In the genomic region with DNA sequence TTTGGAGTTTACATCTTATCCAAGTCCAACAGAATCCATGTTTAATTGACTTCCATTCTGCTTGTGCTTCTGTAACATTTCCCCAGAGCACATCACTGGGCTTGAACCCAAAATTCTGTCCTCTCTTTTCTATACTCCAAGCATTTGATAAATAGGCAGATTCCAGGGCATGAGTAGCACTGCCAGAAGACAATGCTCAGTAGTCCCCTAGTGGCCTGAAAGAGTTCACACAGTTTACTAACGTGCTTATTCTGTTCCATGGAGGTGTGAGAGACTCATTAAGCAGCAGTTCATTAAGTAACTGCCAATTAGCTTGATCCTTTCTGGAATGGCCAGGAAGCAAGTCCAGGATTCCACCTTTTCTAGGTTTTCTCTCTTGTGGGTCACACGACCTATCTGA, we compare ENCODE assay signal across 8 cellular contexts. TPM values are rescaled to one million over a fixed set of nuclear protein-coding genes. Genes with fewer than 3 reads are reported as not detected.
DNase-seq lines count a peak whose midpoint lies in the region; ATAC-seq and TF ChIP-seq lines count a peak whose summit lies in the region.

No MANE protein-coding gene starts in this region.

- BruUV-seq in HCT116 (replicated peaks; lab: Mats Ljungman, UMichigan): no TSS peak

- no peak overlapping the region for H2AFZ ChIP-seq in HCT116 (ENCODE audit: low read depth, low read length, poor library complexity, severe bottlenecking)

- H3K9me3 ChIP-seq in HCT116 (ENCODE audit: control insufficient read depth in 1 of 2, insufficient read depth in 1 of 2, low read depth in 1 of 2, low read length in 2 of 2): peaks cover 4 to 8% of the 10 kb centered on the region in 2 experiments; a peak in 2 of 4 replicates

- DNase-seq in HCT116 (ENCODE audit: low read depth, low spot score) (no peak), MV-4-11 (lab: John Stamatoyannopoulos, UW) (peak; percentile 16), foreskin melanocyte (peak; percentile 3), 8988T (no peak), DMS79 (lab: John Stamatoyannopoulos, UW) (no peak), mesenteric fat pad (ENCODE audit: low spot score) (no peak), NCI-H345 (lab: John Stamatoyannopoulos, UW) (no peak)

- H3K9me2 ChIP-seq in HCT116 (ENCODE audit: insufficient read depth): no peaks in the 10 kb centered on the region

- no peak overlapping the region for H3K4me3 ChIP-seq in HCT116 (replicated peaks in 1 of 2; ENCODE audit: low read depth in 1 of 2, low read length in 2 of 2)

- POLR2A ChIA-PET in HCT116 (lab: Charles Lee): no interaction called here

- no peaks in the 10 kb centered on the region for H3K4me1 ChIP-seq in HCT116 (ENCODE audit: control insufficient read depth in 1 of 2, insufficient read depth in 2 of 2, low read length in 2 of 2)

- no peak overlapping the region for H3K9ac ChIP-seq in HCT116 (ENCODE audit: low read length)

- ATAC-seq in GM18498 (IDR thresholded peaks at IDR 0.05; ENCODE audit: unreplicated experiment): peak; percentile 70
- no peak for ATAC-seq in HCT116

- RAD21 ChIA-PET in HCT116 (lab: Charles Lee; ENCODE audit: low non-redundant PET in 1 of 2, low total read pairs in 2 of 2, uncharacterized antibody in 2 of 2, unreplicated experiment in 2 of 2): no interaction called here

- intact Hi-C loops in HCT116 (cut with micrococcal nuclease): no loop called here

- no peaks in the 10 kb centered on the region for H3K27me3 ChIP-seq in HCT116 (ENCODE audit: insufficient read depth, low read length)

- TF ChIP-seq POLR2A in HCT116 (IDR thresholded peaks at IDR 0.05; ENCODE audit: borderline replicate concordance, extremely low read depth, insufficient read depth, insufficient read length): no peak

- H3K4me2 ChIP-seq in HCT116 (ENCODE audit: low read length): no peak overlapping the region

- CTCF ChIA-PET in HCT116 (lab: Charles Lee): no interaction called here

- no peak overlapping the region for H3K27ac ChIP-seq in HCT116 (ENCODE audit: low read depth, low read length)

- H3K79me2 ChIP-seq in HCT116 (ENCODE audit: insufficient read depth, low read length): no peaks in the 10 kb centered on the region

- no peak for TF ChIP-seq RAD21 in HCT116 (IDR thresholded peaks at IDR 0.05; ENCODE audit: low read depth)

- no peaks in the 10 kb centered on the region for H3K36me3 ChIP-seq in HCT116 (ENCODE audit: control insufficient read depth in 1 of 2, insufficient read depth in 2 of 2, low read length in 2 of 2)

- no peaks in the 10 kb centered on the region for H4K20me1 ChIP-seq in HCT116 (ENCODE audit: insufficient read depth)

- peak in 2 of 3 experiments; percentile 8 to 33; a peak in 2 of 6 replicates for TF ChIP-seq CTCF in HCT116 (IDR thresholded peaks at IDR 0.05 in 2 of 3, conservative IDR thresholded peaks at IDR 0.05 in 1 of 3; ENCODE audit: borderline replicate concordance in 1 of 3, insufficient read depth in 1 of 3, low read depth in 2 of 3, low read length in 2 of 3)

TF ChIP-seq in HCT116, 20 proteins besides CTCF, POLR2A, EP300 and RAD21:
- TF ChIP-seq ELF1 (IDR thresholded peaks at IDR 0.05; ENCODE audit: borderline replicate concordance, low read depth) (no peak), EZH2 (IDR thresholded peaks at IDR 0.05) (no peak), ZNF274 (IDR thresholded peaks at IDR 0.05; ENCODE audit: low read depth, low read length) (no peak), CBX3 (IDR thresholded peaks at IDR 0.05; ENCODE audit: low read depth) (no peak), CEBPB (IDR thresholded peaks at IDR 0.05; ENCODE audit: low read depth) (no peak), JUND (IDR thresholded peaks at IDR 0.05) (no peak), SP1 (IDR thresholded peaks at IDR 0.05; ENCODE audit: low read depth) (no peak), SRF (IDR thresholded peaks at IDR 0.05; ENCODE audit: low read depth) (no peak), TCF7L2 (IDR thresholded peaks at IDR 0.05; ENCODE audit: borderline replicate concordance, extremely low read depth, insufficient read depth, insufficient read length) (no peak)
- TF ChIP-seq, protein P1, sequence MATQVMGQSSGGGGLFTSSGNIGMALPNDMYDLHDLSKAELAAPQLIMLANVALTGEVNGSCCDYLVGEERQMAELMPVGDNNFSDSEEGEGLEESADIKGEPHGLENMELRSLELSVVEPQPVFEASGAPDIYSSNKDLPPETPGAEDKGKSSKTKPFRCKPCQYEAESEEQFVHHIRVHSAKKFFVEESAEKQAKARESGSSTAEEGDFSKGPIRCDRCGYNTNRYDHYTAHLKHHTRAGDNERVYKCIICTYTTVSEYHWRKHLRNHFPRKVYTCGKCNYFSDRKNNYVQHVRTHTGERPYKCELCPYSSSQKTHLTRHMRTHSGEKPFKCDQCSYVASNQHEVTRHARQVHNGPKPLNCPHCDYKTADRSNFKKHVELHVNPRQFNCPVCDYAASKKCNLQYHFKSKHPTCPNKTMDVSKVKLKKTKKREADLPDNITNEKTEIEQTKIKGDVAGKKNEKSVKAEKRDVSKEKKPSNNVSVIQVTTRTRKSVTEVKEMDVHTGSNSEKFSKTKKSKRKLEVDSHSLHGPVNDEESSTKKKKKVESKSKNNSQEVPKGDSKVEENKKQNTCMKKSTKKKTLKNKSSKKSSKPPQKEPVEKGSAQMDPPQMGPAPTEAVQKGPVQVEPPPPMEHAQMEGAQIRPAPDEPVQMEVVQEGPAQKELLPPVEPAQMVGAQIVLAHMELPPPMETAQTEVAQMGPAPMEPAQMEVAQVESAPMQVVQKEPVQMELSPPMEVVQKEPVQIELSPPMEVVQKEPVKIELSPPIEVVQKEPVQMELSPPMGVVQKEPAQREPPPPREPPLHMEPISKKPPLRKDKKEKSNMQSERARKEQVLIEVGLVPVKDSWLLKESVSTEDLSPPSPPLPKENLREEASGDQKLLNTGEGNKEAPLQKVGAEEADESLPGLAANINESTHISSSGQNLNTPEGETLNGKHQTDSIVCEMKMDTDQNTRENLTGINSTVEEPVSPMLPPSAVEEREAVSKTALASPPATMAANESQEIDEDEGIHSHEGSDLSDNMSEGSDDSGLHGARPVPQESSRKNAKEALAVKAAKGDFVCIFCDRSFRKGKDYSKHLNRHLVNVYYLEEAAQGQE (IDR thresholded peaks at IDR 0.05; ENCODE audit: low read depth): no peak
- TF ChIP-seq, protein P2, sequence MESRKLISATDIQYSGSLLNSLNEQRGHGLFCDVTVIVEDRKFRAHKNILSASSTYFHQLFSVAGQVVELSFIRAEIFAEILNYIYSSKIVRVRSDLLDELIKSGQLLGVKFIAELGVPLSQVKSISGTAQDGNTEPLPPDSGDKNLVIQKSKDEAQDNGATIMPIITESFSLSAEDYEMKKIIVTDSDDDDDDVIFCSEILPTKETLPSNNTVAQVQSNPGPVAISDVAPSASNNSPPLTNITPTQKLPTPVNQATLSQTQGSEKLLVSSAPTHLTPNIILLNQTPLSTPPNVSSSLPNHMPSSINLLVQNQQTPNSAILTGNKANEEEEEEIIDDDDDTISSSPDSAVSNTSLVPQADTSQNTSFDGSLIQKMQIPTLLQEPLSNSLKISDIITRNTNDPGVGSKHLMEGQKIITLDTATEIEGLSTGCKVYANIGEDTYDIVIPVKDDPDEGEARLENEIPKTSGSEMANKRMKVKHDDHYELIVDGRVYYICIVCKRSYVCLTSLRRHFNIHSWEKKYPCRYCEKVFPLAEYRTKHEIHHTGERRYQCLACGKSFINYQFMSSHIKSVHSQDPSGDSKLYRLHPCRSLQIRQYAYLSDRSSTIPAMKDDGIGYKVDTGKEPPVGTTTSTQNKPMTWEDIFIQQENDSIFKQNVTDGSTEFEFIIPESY (IDR thresholded peaks at IDR 0.05; ENCODE audit: extremely low read depth, insufficient replicate concordance, low read length): no peak
- TF ChIP-seq, protein P3, sequence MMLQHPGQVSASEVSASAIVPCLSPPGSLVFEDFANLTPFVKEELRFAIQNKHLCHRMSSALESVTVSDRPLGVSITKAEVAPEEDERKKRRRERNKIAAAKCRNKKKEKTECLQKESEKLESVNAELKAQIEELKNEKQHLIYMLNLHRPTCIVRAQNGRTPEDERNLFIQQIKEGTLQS (IDR thresholded peaks at IDR 0.05): no peak
- TF ChIP-seq, protein P4, sequence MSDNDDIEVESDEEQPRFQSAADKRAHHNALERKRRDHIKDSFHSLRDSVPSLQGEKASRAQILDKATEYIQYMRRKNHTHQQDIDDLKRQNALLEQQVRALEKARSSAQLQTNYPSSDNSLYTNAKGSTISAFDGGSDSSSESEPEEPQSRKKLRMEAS (IDR thresholded peaks at IDR 0.05): no peak

RNA-seq across cellular contexts. Expression of a gene that starts 9.4 kb away (rescaled TPM):
- total RNA-seq in HCT116 (2021; ENCODE audit: unreplicated experiment) (not detected), mesenteric fat pad (not detected)
- not detected in 2 replicates for polyA plus RNA-seq in HCT116 (2012)

Comparison
In these comparisons a context has a peak if more than half of its experiments do, and no peak if none do; other contexts are left out.
1. DNase-seq: peak in MV-4-11 (single experiment) and foreskin melanocyte (single experiment); none in HCT116 (single experiment), 8988T (single experiment), DMS79 (single experiment), mesenteric fat pad (single experiment) and NCI-H345 (single experiment).